In genomic region chr11:46239801-46240061, GRCh38 we compare ENCODE assay signal across 8 cellular contexts. TPM values are rescaled to one million over a fixed set of nuclear protein-coding genes. Genes with fewer than 3 reads are reported as not detected.
A peak's percentile ranks its signal among the peaks of the same experiment; 100 is the strongest.
DNase-seq lines count a peak whose midpoint lies in the region; ATAC-seq and TF ChIP-seq lines count a peak whose summit lies in the region.

No MANE protein-coding gene starts in this region.

- H3K27me3 ChIP-seq in CD4-positive, CD25-positive, alpha-beta regulatory T cell (ENCODE audit: control insufficient read depth, insufficient read depth, low read length), result peaks cover 21% of the 10 kb centered on the region
- no peaks in the 10 kb centered on the region for H3K27me3 ChIP-seq in HAP-1 (ENCODE audit: low read depth)

- TF ChIP-seq CTCF in GM13976 (IDR thresholded peaks at IDR 0.05; ENCODE audit: borderline replicate concordance, control extremely low read depth, extremely low read depth, insufficient read depth, missing control alignments), result no peak

- peaks cover 0 to 2% (median 0%) of the 10 kb centered on the region in 7 donors for H3K9me3 Mint-ChIP-seq in CD4-positive, CD25-positive, alpha-beta regulatory T cell
- H3K9me3 Mint-ChIP-seq in activated T-helper 17 cell treated with anti-CD3 and anti-CD28 coated beads, Interleukin-2, amount 50 U/mL, for 72 hours, result no peaks in the 10 kb centered on the region

- in situ Hi-C loops in HAP-1 (cut with MboI; ENCODE audit: low sequenced_read_pairs) (loop anchor here (5.0 kb wide), 1 partner anchor 83 kb away; no protein-coding TSS in a partner anchor), GM13976 (cut with MboI; ENCODE audit: low sequenced_read_pairs, unreplicated experiment) (loop anchor here (5.0 to 10.0 kb wide), 2 partner anchors 73 to 295 kb away; no protein-coding TSS in a partner anchor)

- H3K27me3 Mint-ChIP-seq in CD4-positive, CD25-positive, alpha-beta regulatory T cell, result peaks cover 43% of the 10 kb centered on the region
- H3K27me3 Mint-ChIP-seq in activated T-helper 17 cell treated with anti-CD3 and anti-CD28 coated beads, Interleukin-2, amount 50 U/mL, for 72 hours, result no peaks in the 10 kb centered on the region

- peaks cover 0 to 2% of the 10 kb centered on the region in 2 experiments for H3K9me3 ChIP-seq in CD4-positive, CD25-positive, alpha-beta regulatory T cell (ENCODE audit: control insufficient read depth in 2 of 2, low read length in 2 of 2)
- no peaks in the 10 kb centered on the region for H3K9me3 ChIP-seq in HAP-1

- no peaks in the 10 kb centered on the region for H3K36me3 ChIP-seq in CD4-positive, CD25-positive, alpha-beta regulatory T cell (ENCODE audit: control insufficient read depth, insufficient read depth, low read length)
- H3K36me3 ChIP-seq in HAP-1 (replicated peaks), result no peaks in the 10 kb centered on the region

- H3K4me1 ChIP-seq in CD4-positive, CD25-positive, alpha-beta regulatory T cell (ENCODE audit: control insufficient read depth, insufficient read depth, low read length, poor library complexity, severe bottlenecking), result peaks cover 37% of the 10 kb centered on the region
- peaks cover 39% of the 10 kb centered on the region for H3K4me1 ChIP-seq in HAP-1

- H3K36me3 Mint-ChIP-seq in CD4-positive, CD25-positive, alpha-beta regulatory T cell, result no peaks in the 10 kb centered on the region
- no peaks in the 10 kb centered on the region for H3K36me3 Mint-ChIP-seq in activated T-helper 17 cell treated with anti-CD3 and anti-CD28 coated beads, Interleukin-2, amount 50 U/mL, for 72 hours (ENCODE audit: low read depth)

- no peak overlapping the region for H3K4me3 ChIP-seq in CD4-positive, CD25-positive, alpha-beta regulatory T cell (ENCODE audit: low read depth, low read length)
- no peak overlapping the region for H3K4me3 ChIP-seq in HAP-1

- DNase-seq in CD4-positive, CD25-positive, alpha-beta regulatory T cell, result no peak
- DNase-seq in HAP-1 (ENCODE audit: low spot score in 2 of 2) (peak; percentile 44 to 70), islet precursor cell (peak; percentile 52), GM13976 (ENCODE audit: low spot score) (no peak), NOMO-1 treated with dmso at 0.1 percent for 144 hours (lab: John Stamatoyannopoulos, UW; ENCODE audit: unreplicated experiment) (no peak)
- DNase-seq in activated CD8-positive, alpha-beta memory T cell treated with anti-CD3 and anti-CD28 coated beads, Interleukin-2, amount 50 U/mL, for 4 hours, result no peak
- no peak for DNase-seq in stimulated activated CD4-positive, alpha-beta T cell treated with anti-CD3 and anti-CD28 coated beads, Interleukin-15, amount 100 ng/mL, for 24 hours

- peaks cover 0 to 39% (median 15%) of the 10 kb centered on the region in 4 donors for H3K4me1 Mint-ChIP-seq in CD4-positive, CD25-positive, alpha-beta regulatory T cell
- H3K4me1 Mint-ChIP-seq in activated T-helper 17 cell treated with anti-CD3 and anti-CD28 coated beads, Interleukin-2, amount 50 U/mL, for 72 hours, result peaks cover 14% of the 10 kb centered on the region

- peak overlapping the region in 3 of 4 donors; percentile 13 to 89 (median 30) for H3K4me3 Mint-ChIP-seq in CD4-positive, CD25-positive, alpha-beta regulatory T cell
- H3K4me3 Mint-ChIP-seq in activated T-helper 17 cell treated with anti-CD3 and anti-CD28 coated beads, Interleukin-2, amount 50 U/mL, for 72 hours, result peak overlapping the region; percentile 92

- no peak for ATAC-seq in CD4-positive, CD25-positive, alpha-beta regulatory T cell (ENCODE audit: low read depth in 2 of 2)
- no peak for ATAC-seq in activated T-helper 17 cell treated with anti-CD3 and anti-CD28 coated beads, Interleukin-2, amount 50 U/mL, for 72 hours (replicated peaks)

- no peak overlapping the region for H3K27ac ChIP-seq in CD4-positive, CD25-positive, alpha-beta regulatory T cell (ENCODE audit: insufficient read depth, low read length, poor library complexity, severe bottlenecking)

- no peak overlapping the region for H3K27ac Mint-ChIP-seq in CD4-positive, CD25-positive, alpha-beta regulatory T cell
- no peak overlapping the region for H3K27ac Mint-ChIP-seq in activated T-helper 17 cell treated with anti-CD3 and anti-CD28 coated beads, Interleukin-2, amount 50 U/mL, for 72 hours

RNA-seq across cellular contexts. Expression of gene CREB3L1, which starts 37.7 kb away (rescaled TPM):
- total RNA-seq in CD4-positive, CD25-positive, alpha-beta regulatory T cell, result not detected
- not detected for polyA plus RNA-seq in CD4-positive, CD25-positive, alpha-beta regulatory T cell
- total RNA-seq in activated T-helper 17 cell treated with anti-CD3 and anti-CD28 coated beads, Interleukin-2, amount 50 U/mL, for 72 hours, result not detected

Comparison
In these comparisons a context has a peak if more than half of its experiments do, and no peak if none do; other contexts are left out.
1. DNase-seq: peak in HAP-1 (2 of 2) and islet precursor cell (single experiment); none in CD4-positive, CD25-positive, alpha-beta regulatory T cell (0 of 3), GM13976 (single experiment), activated CD8-positive, alpha-beta memory T cell treated with anti-CD3 and anti-CD28 coated beads, Interleukin-2, amount 50 U/mL, for 4 hours (single experiment), NOMO-1 treated with dmso at 0.1 percent for 144 hours (single experiment) and stimulated activated CD4-positive, alpha-beta T cell treated with anti-CD3 and anti-CD28 coated beads, Interleukin-15, amount 100 ng/mL, for 24 hours (single experiment).